In genomic region chr11:111978028-111978771, GRCh38 we compare ENCODE assay signal across 8 cellular contexts. TPM values are rescaled to one million over a fixed set of nuclear protein-coding genes. Genes with fewer than 3 reads are reported as not detected.
DNase-seq lines count a peak whose midpoint lies in the region; ATAC-seq and TF ChIP-seq lines count a peak whose summit lies in the region.

No MANE protein-coding gene starts in this region.

- H3K27me3 ChIP-seq in GM23248 (replicated peaks; ENCODE audit: insufficient read depth), result no peaks in the 10 kb centered on the region
- H3K27me3 ChIP-seq in endocrine pancreas (ENCODE audit: control insufficient read depth, insufficient read depth, low read length), result no peaks in the 10 kb centered on the region
- no peaks in the 10 kb centered on the region for H3K27me3 ChIP-seq in lung (ENCODE audit: control insufficient read depth, insufficient read depth)
- H3K27me3 ChIP-seq in thoracic aorta (replicated peaks; ENCODE audit: insufficient read depth), result no peaks in the 10 kb centered on the region

- WGBS in GM23248 (ENCODE audit: low coverage in 1 of 2, low lambda C conversion rate in 2 of 2, missing lambda C conversion rate in 2 of 2), 2 experiments, result 0 to 1% methylated on average over 8 of the region's 8 CpGs
- 36 to 46% methylated on average over 8 of the region's 8 CpGs for WGBS in lung, 2 donors

- no peaks in the 10 kb centered on the region for H3K9me2 ChIP-seq in GM23248 (ENCODE audit: insufficient read depth)

- no peak for ATAC-seq in lung (ENCODE audit: insufficient read depth, low FRiP score)
- ATAC-seq in thoracic aorta (ENCODE audit: insufficient number of reproducible peaks, low FRiP score, low read depth), result peak; percentile 69

- peak overlapping the region; percentile 100 for H3K4me3 ChIP-seq in GM23248
- peak overlapping the region; percentile 54 for H3K4me3 ChIP-seq in endocrine pancreas (ENCODE audit: control insufficient read depth, insufficient read depth, low read length)
- H3K4me3 ChIP-seq in lung, result peak overlapping the region; percentile 65
- peak overlapping the region; percentile 87 for H3K4me3 ChIP-seq in thoracic aorta

- peaks cover 24% of the 10 kb centered on the region for H3K79me2 ChIP-seq in GM23248 (ENCODE audit: insufficient read depth)

- H3K9me3 ChIP-seq in GM23248 (ENCODE audit: low read depth), result no peaks in the 10 kb centered on the region
- H3K9me3 ChIP-seq in endocrine pancreas (ENCODE audit: control insufficient read depth, low read length), result no peaks in the 10 kb centered on the region
- no peaks in the 10 kb centered on the region for H3K9me3 ChIP-seq in lung (ENCODE audit: control insufficient read depth in 2 of 2, insufficient read depth in 1 of 2, low read length in 1 of 2)
- H3K9me3 ChIP-seq in thoracic aorta, result no peaks in the 10 kb centered on the region

- H3K27ac ChIP-seq in GM23248 (peak overlapping the region; percentile 62), lung (ENCODE audit: low read depth in 1 of 2, low read length in 1 of 2) (peak overlapping the region; percentile 68 to 75), thoracic aorta (peak overlapping the region; percentile 93 to 94)

- no peaks in the 10 kb centered on the region for H4K20me1 ChIP-seq in GM23248 (ENCODE audit: insufficient read depth)

- H3F3A ChIP-seq in GM23248 (ENCODE audit: insufficient read depth), result peaks cover 30% of the 10 kb centered on the region

- in situ Hi-C loops in GM23248 (cut with MboI), result no loop called here

- peaks cover 7% of the 10 kb centered on the region; the same call in 1 of the 2 replicates for H3K36me3 ChIP-seq in GM23248 (ENCODE audit: low read depth)
- H3K36me3 ChIP-seq in endocrine pancreas (ENCODE audit: control insufficient read depth, insufficient read depth, low read length), result no peaks in the 10 kb centered on the region
- H3K36me3 ChIP-seq in lung (ENCODE audit: control insufficient read depth in 2 of 2, insufficient read depth in 2 of 2, low read length in 2 of 2), result peaks cover 0 to 1% of the 10 kb centered on the region in 2 donors
- peaks cover 18% of the 10 kb centered on the region for H3K36me3 ChIP-seq in thoracic aorta

- no peak for TF ChIP-seq CTCF in lung (IDR thresholded peaks at IDR 0.05; ENCODE audit: control extremely low read depth, extremely low read depth)
- no peak for TF ChIP-seq CTCF in thoracic aorta (IDR thresholded peaks at IDR 0.05)

- H3K4me1 ChIP-seq in GM23248 (ENCODE audit: insufficient read depth) (peaks cover 11% of the 10 kb centered on the region), endocrine pancreas (ENCODE audit: control insufficient read depth, insufficient read depth, low read length) (peaks cover 14% of the 10 kb centered on the region), lung (ENCODE audit: control insufficient read depth in 2 of 2, insufficient read depth in 2 of 2, low read length in 2 of 2) (peaks cover 0 to 11% of the 10 kb centered on the region in 2 donors), thoracic aorta (ENCODE audit: control insufficient read depth in 1 of 2, low read depth in 2 of 2) (peaks cover 6 to 43% of the 10 kb centered on the region in 2 donors)

- H2AFZ ChIP-seq in GM23248, result peak overlapping the region; percentile 94

- peak overlapping the region; percentile 88 for H3K9ac ChIP-seq in GM23248
- peak overlapping the region; percentile 96 for H3K9ac ChIP-seq in endocrine pancreas (ENCODE audit: control insufficient read depth, insufficient read depth, low read length)

- DNase-seq in GM23248 (peak; percentile 88), SK-N-DZ (ENCODE audit: low spot score) (peak; percentile 58), lung (ENCODE audit: low spot score) (no peak), thoracic aorta (ENCODE audit: low spot score) (no peak), NCI-H1436 treated with DMSO at 0.1 percent for 48 hours (lab: John Stamatoyannopoulos, UW) (no peak)
- no peak for DNase-seq in effector CD4-positive, alpha-beta T cell
- no peak for DNase-seq in NK-92 treated with Interleukin-12 subunit alpha and Interleukin-12 subunit beta, amount 100 ng/mL, for 24 hours (lab: John Stamatoyannopoulos, UW)

- H3K4me2 ChIP-seq in GM23248 (ENCODE audit: unreplicated experiment), result peak overlapping the region; percentile 96

RNA-seq across cellular contexts. Expression of gene DIXDC1, which starts 41.1 kb away (rescaled TPM):
- 22.7 and 22.9 TPM in 2 replicates for total RNA-seq in GM23248 (2014; rRNA removed; shearing (Covaris generic))
- polyA plus RNA-seq in GM23248 (2016; fragmentation: Nextera tagmentation; extraction: Ambion mirVana) (10.4 and 10.8 TPM in 2 replicates), lung (1 to 10 TPM; 3.1 to 3.9 TPM)
- polyA plus RNA-seq in SK-N-DZ (2014; cell fraction: cytosol; rRNA removed), result 13.5 and 16.2 TPM in 2 replicates
- polyA plus RNA-seq in SK-N-DZ (2014; cell fraction: nucleus; rRNA removed), result 9.7 and 10.8 TPM in 2 replicates
- total RNA-seq in lung (10 to 100 TPM; 17.2 to 32.1 TPM), thoracic aorta (10 to 100 TPM; 92.7 to 94.2 TPM)

RNA-seq across cellular contexts. Expression of gene DLAT, which starts 47.0 kb away (rescaled TPM):
- 32.3 and 35.7 TPM in 2 replicates for total RNA-seq in GM23248 (2014; rRNA removed; shearing (Covaris generic))
- polyA plus RNA-seq in GM23248 (2016; fragmentation: Nextera tagmentation; extraction: Ambion mirVana) (33.4 and 36.0 TPM in 2 replicates), lung (10 to 100 TPM; 12.0 to 21.1 TPM)
- polyA plus RNA-seq in SK-N-DZ (2014; cell fraction: cytosol; rRNA removed), result 36.9 and 38.3 TPM in 2 replicates
- 18.2 and 20.4 TPM in 2 replicates for polyA plus RNA-seq in SK-N-DZ (2014; cell fraction: nucleus; rRNA removed)
- total RNA-seq in lung (10 to 100 TPM; 31.9 to 32.9 TPM), thoracic aorta (10 to 100 TPM; 15.6 to 15.9 TPM)

RNA-seq across cellular contexts. Expression of gene C11orf52, which starts 59.5 kb away (rescaled TPM):
- 2.1 and 3.5 TPM in 2 replicates for total RNA-seq in GM23248 (2014; rRNA removed; shearing (Covaris generic))
- polyA plus RNA-seq in GM23248 (2016; fragmentation: Nextera tagmentation; extraction: Ambion mirVana) (0.78 and 1.2 TPM in 2 replicates), lung (10 to 100 TPM; 14.6 to 20.4 TPM)
- polyA plus RNA-seq in SK-N-DZ (2014; cell fraction: cytosol; rRNA removed), result 0.21 and 0.95 TPM in 2 replicates
- polyA plus RNA-seq in SK-N-DZ (2014; cell fraction: nucleus; rRNA removed), result 0.14 TPM in 1 of 2 replicates, not detected in the other
- total RNA-seq in lung (10 to 100 TPM; 11.1 to 16.0 TPM), thoracic aorta (1 to 10 TPM in 1 of 2 donors, under 1 TPM in 1; 0.99 to 4.7 TPM)

Comparison
In these comparisons a context has a peak if more than half of its experiments do, and no peak if none do; other contexts are left out.
1. DNase-seq: peak in GM23248 (single experiment) and SK-N-DZ (single experiment); none in lung (single experiment), thoracic aorta (single experiment), effector CD4-positive, alpha-beta T cell (single experiment), NCI-H1436 treated with DMSO at 0.1 percent for 48 hours (single experiment) and NK-92 treated with Interleukin-12 subunit alpha and Interleukin-12 subunit beta, amount 100 ng/mL, for 24 hours (single experiment).
2. Peak in every context shown above with its lines, with median percentiles within 50 percentile points of each other: H3K27ac ChIP-seq and H3K4me3 ChIP-seq.